Comparison of ENCODE assay signal across 8 cellular contexts in the genomic region with DNA sequence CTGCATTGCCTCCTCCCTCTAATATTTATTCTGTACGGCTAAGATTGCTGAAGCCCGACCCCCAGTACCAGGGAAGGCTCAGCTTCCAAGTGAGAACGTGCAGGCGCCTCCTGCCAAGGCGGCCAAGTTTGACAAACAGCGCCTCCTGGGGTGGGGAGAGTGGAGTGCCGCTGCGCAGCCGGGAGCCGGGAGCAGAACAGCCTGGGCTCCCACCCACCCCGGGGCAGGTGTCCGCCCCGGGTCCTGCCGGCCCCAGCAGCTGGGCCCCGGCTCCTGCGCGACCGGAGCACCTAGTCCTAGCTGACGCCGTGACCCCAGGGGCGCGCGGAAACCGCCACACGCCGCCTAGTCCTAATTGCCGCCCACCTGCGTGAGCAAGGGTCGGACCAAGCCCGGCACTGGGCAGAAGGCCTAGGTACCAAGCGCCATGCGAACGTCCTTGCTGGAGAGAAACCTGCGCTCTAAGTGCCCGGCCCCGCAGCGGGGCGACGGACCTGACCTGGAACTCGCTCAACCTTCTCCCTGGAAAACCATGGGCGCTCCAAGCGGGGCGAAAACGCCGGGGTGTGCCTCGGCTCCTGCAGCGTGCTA. TPM values are rescaled to one million over a fixed set of nuclear protein-coding genes. Genes with fewer than 3 reads are reported as not detected.
DNase-seq lines count a peak whose midpoint lies in the region; ATAC-seq, FAIRE-seq and TF ChIP-seq lines count a peak whose summit lies in the region.

No MANE protein-coding gene starts in this region.

- no peak overlapping the region for H3K27ac ChIP-seq in lower lobe of right lung
- no peak overlapping the region for H3K27ac ChIP-seq in caudate nucleus (ENCODE audit: low read depth, low read length)

- H3K4me3 ChIP-seq in HFF-Myc (replicated peaks; ENCODE audit: low read depth, low read length) (no peak overlapping the region), bronchial epithelial cell (ENCODE audit: low read depth, low read length) (no peak overlapping the region), lower lobe of right lung (no peak overlapping the region)

- intact Hi-C loops in lower lobe of right lung (cut with DNase I) = no loop called here

- in situ Hi-C loops in ACHN (cut with HindIII; ENCODE audit: low pct_ligation_motif_present, low pct_unique_long_range_greater_than_20kb, low sequenced_read_pairs) = no loop called here

- H3K27me3 ChIP-seq in bronchial epithelial cell (ENCODE audit: control insufficient read depth, insufficient read depth, low read length) (peaks cover 67% of the 10 kb centered on the region), lower lobe of right lung (ENCODE audit: low read depth) (peaks cover 97% of the 10 kb centered on the region)

- ATAC-seq in lower lobe of right lung (peak in 1 of 2 donors; percentile 4), GM18517 (IDR thresholded peaks at IDR 0.05; ENCODE audit: unreplicated experiment) (no peak), GM21619 (IDR thresholded peaks at IDR 0.05; ENCODE audit: unreplicated experiment) (no peak)

- TF ChIP-seq CTCF in HFF-Myc (IDR thresholded peaks at IDR 0.05; ENCODE audit: low read depth, low read length, missing control alignments) = peak; percentile 67
- TF ChIP-seq CTCF in bronchial epithelial cell (IDR thresholded peaks at IDR 0.05; ENCODE audit: insufficient read depth, low read length, severe bottlenecking) = peak; percentile 58
- TF ChIP-seq CTCF in lower lobe of right lung (IDR thresholded peaks at IDR 0.05) = peak; percentile 44

- H3K9me3 ChIP-seq in lower lobe of right lung = no peaks in the 10 kb centered on the region

- H3K4me1 ChIP-seq in lower lobe of right lung = peaks cover 31% of the 10 kb centered on the region

- H3K36me3 ChIP-seq in bronchial epithelial cell (ENCODE audit: control insufficient read depth, insufficient read depth, low read length) (no peaks in the 10 kb centered on the region), lower lobe of right lung (no peaks in the 10 kb centered on the region)

- no peak for FAIRE-seq in bronchial epithelial cell (lab: Jason Lieb, UNC)

- DNase-seq in ACHN (peak; percentile 61), HFF-Myc (ENCODE audit: extremely low read depth, low read depth) (no peak), bronchial epithelial cell (ENCODE audit: low read depth) (no peak), lower lobe of right lung (peak; percentile 51), NCI-H2107 treated with DMSO at 0.1 percent for 48 hours (lab: John Stamatoyannopoulos, UW; ENCODE audit: unreplicated experiment) (no peak), caudate nucleus (lab: John Stamatoyannopoulos, UW) (no peak)

RNA-seq across cellular contexts. Expression of a gene that starts 5.0 kb away (rescaled TPM):
- 0.26 TPM in 1 of 2 replicates, not detected in the other for total RNA-seq in bronchial epithelial cell
- 0.53 TPM for total RNA-seq in lower lobe of right lung

Comparison
In these comparisons a context has a peak if more than half of its experiments do, and no peak if none do; other contexts are left out.
1. DNase-seq: peak in ACHN (single experiment) and lower lobe of right lung (single experiment); none in HFF-Myc (single experiment), bronchial epithelial cell (single experiment), NCI-H2107 treated with DMSO at 0.1 percent for 48 hours (single experiment) and caudate nucleus (0 of 61).
2. Peak in every context shown above with its lines, with median percentiles within 50 percentile points of each other: CTCF ChIP-seq.